1 cellular context compared by ENCODE assay signal in genomic region chr22:35312198-35313059, GRCh38.
TF ChIP-seq lines count a peak whose summit lies in the region.

No MANE protein-coding gene starts in this region.

TF ChIP-seq in HepG2, 621 proteins besides CTCF, POLR2A, EP300 and RAD21 (continued from another document):
- no peak for TF ChIP-seq HCFC1 (IDR thresholded peaks at IDR 0.05; ENCODE audit: low read depth, low read length)
- peak; percentile 38; the same call in 1 of the 2 replicates for TF ChIP-seq HOXA3 (CRISPR knock-in tag; IDR thresholded peaks at IDR 0.05)
- TF ChIP-seq SNAPC2 (CRISPR knock-in tag; IDR thresholded peaks at IDR 0.05): no peak
- TF ChIP-seq ZNF441 (CRISPR knock-in tag; IDR thresholded peaks at IDR 0.05; ENCODE audit: borderline replicate concordance): peak; percentile 100
- peak; percentile 17 for TF ChIP-seq ASH2L (IDR thresholded peaks at IDR 0.05; ENCODE audit: insufficient read length, low read depth, low read length)
- no peak for TF ChIP-seq NFKB2 (CRISPR knock-in tag; IDR thresholded peaks at IDR 0.05; ENCODE audit: borderline replicate concordance)
- TF ChIP-seq ZNF678 (CRISPR knock-in tag; IDR thresholded peaks at IDR 0.05): peak; percentile 50; the same call in 1 of the 2 replicates
- no peak for TF ChIP-seq ZBTB2 (CRISPR knock-in tag; IDR thresholded peaks at IDR 0.05; ENCODE audit: low read depth)
- no peak for TF ChIP-seq HES4 (CRISPR knock-in tag; IDR thresholded peaks at IDR 0.05; ENCODE audit: borderline replicate concordance)
- TF ChIP-seq NAIF1 (CRISPR knock-in tag; IDR thresholded peaks at IDR 0.05; ENCODE audit: borderline replicate concordance): no peak
- TF ChIP-seq ZNF274 (CRISPR knock-in tag; IDR thresholded peaks at IDR 0.05): no peak
- TF ChIP-seq ZNF337 (CRISPR knock-in tag; IDR thresholded peaks at IDR 0.05; ENCODE audit: borderline replicate concordance, low read depth): no peak
- TF ChIP-seq, protein P1, sequence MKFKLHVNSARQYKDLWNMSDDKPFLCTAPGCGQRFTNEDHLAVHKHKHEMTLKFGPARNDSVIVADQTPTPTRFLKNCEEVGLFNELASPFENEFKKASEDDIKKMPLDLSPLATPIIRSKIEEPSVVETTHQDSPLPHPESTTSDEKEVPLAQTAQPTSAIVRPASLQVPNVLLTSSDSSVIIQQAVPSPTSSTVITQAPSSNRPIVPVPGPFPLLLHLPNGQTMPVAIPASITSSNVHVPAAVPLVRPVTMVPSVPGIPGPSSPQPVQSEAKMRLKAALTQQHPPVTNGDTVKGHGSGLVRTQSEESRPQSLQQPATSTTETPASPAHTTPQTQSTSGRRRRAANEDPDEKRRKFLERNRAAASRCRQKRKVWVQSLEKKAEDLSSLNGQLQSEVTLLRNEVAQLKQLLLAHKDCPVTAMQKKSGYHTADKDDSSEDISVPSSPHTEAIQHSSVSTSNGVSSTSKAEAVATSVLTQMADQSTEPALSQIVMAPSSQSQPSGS (CRISPR knock-in tag; IDR thresholded peaks at IDR 0.05): peak; percentile 63; the same call in 1 of the 2 replicates
- TF ChIP-seq, protein P2, sequence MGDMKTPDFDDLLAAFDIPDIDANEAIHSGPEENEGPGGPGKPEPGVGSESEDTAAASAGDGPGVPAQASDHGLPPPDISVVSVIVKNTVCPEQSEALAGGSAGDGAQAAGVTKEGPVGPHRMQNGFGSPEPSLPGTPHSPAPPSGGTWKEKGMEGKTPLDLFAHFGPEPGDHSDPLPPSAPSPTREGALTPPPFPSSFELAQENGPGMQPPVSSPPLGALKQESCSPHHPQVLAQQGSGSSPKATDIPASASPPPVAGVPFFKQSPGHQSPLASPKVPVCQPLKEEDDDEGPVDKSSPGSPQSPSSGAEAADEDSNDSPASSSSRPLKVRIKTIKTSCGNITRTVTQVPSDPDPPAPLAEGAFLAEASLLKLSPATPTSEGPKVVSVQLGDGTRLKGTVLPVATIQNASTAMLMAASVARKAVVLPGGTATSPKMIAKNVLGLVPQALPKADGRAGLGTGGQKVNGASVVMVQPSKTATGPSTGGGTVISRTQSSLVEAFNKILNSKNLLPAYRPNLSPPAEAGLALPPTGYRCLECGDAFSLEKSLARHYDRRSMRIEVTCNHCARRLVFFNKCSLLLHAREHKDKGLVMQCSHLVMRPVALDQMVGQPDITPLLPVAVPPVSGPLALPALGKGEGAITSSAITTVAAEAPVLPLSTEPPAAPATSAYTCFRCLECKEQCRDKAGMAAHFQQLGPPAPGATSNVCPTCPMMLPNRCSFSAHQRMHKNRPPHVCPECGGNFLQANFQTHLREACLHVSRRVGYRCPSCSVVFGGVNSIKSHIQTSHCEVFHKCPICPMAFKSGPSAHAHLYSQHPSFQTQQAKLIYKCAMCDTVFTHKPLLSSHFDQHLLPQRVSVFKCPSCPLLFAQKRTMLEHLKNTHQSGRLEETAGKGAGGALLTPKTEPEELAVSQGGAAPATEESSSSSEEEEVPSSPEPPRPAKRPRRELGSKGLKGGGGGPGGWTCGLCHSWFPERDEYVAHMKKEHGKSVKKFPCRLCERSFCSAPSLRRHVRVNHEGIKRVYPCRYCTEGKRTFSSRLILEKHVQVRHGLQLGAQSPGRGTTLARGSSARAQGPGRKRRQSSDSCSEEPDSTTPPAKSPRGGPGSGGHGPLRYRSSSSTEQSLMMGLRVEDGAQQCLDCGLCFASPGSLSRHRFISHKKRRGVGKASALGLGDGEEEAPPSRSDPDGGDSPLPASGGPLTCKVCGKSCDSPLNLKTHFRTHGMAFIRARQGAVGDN (CRISPR knock-in tag; IDR thresholded peaks at IDR 0.05): peak; percentile 87
- TF ChIP-seq ELF3 (CRISPR knock-in tag; IDR thresholded peaks at IDR 0.05): peak; percentile 76
- 0 out of 2 replicates have a peak, but pooled peaks have one; percentile 18 for TF ChIP-seq ARNT2 (CRISPR knock-in tag; IDR thresholded peaks at IDR 0.05; ENCODE audit: low read depth)
- no peak for TF ChIP-seq NONO (IDR thresholded peaks at IDR 0.05)
- peak; percentile 64; the same call in 1 of the 2 replicates for TF ChIP-seq NONO (CRISPR knock-in tag; conservative IDR thresholded peaks at IDR 0.05)
- TF ChIP-seq ZBTB3 (CRISPR knock-in tag; IDR thresholded peaks at IDR 0.05; ENCODE audit: borderline replicate concordance, low read depth): 0 out of 2 replicates have a peak, but pooled peaks have one; percentile 20
- peak; percentile 60; the same call in 1 of the 2 replicates for TF ChIP-seq ZBTB21 (CRISPR knock-in tag; IDR thresholded peaks at IDR 0.05)
- TF ChIP-seq ZNF749 (CRISPR knock-in tag; IDR thresholded peaks at IDR 0.05; ENCODE audit: borderline replicate concordance): 0 out of 2 replicates have a peak, but pooled peaks have one; percentile 44
- TF ChIP-seq, protein P3, sequence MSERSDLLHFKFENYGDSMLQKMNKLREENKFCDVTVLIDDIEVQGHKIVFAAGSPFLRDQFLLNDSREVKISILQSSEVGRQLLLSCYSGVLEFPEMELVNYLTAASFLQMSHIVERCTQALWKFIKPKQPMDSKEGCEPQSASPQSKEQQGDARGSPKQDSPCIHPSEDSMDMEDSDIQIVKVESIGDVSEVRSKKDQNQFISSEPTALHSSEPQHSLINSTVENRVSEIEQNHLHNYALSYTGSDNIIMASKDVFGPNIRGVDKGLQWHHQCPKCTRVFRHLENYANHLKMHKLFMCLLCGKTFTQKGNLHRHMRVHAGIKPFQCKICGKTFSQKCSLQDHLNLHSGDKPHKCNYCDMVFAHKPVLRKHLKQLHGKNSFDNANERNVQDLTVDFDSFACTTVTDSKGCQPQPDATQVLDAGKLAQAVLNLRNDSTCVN (CRISPR knock-in tag; IDR thresholded peaks at IDR 0.05; ENCODE audit: borderline replicate concordance): peak; percentile 42; the same call in 1 of the 2 replicates
- TF ChIP-seq ZNF597 (CRISPR knock-in tag; IDR thresholded peaks at IDR 0.05): no peak
- TF ChIP-seq MATR3 (CRISPR knock-in tag; IDR thresholded peaks at IDR 0.05): no peak
- peak; percentile 81; the same call in 1 of the 2 replicates for TF ChIP-seq IKZF5 (CRISPR knock-in tag; IDR thresholded peaks at IDR 0.05)
